1 cellular context compared by ENCODE assay signal in genomic region chr5:171899792-171900191, GRCh38.
TF ChIP-seq lines count a peak whose summit lies in the region.

No MANE protein-coding gene starts in this region.

TF ChIP-seq in H1, 55 proteins besides CTCF, POLR2A, EP300 and RAD21:
- TF ChIP-seq TEAD4 (IDR thresholded peaks at IDR 0.05; ENCODE audit: low read depth, low read length) = peak; percentile 87
- TF ChIP-seq POU5F1 (IDR thresholded peaks at IDR 0.05; ENCODE audit: low read depth, low read length) = no peak
- no peak for TF ChIP-seq SP4 (IDR thresholded peaks at IDR 0.05; ENCODE audit: low read length)
